ENCODE assay signal across 1 cellular context in genomic region chr6:158014505-158015187, GRCh38.
TF ChIP-seq lines count a peak whose summit lies in the region.

No MANE protein-coding gene starts in this region.

TF ChIP-seq in HepG2, 621 proteins besides CTCF, POLR2A, EP300 and RAD21 (continued from another document and continues in another):
- no peak for TF ChIP-seq NONO (IDR thresholded peaks at IDR 0.05)
- 0 out of 2 replicates have a peak, but pooled peaks have one; percentile 58 for TF ChIP-seq NONO (CRISPR knock-in tag; conservative IDR thresholded peaks at IDR 0.05)
- TF ChIP-seq, protein P1, sequence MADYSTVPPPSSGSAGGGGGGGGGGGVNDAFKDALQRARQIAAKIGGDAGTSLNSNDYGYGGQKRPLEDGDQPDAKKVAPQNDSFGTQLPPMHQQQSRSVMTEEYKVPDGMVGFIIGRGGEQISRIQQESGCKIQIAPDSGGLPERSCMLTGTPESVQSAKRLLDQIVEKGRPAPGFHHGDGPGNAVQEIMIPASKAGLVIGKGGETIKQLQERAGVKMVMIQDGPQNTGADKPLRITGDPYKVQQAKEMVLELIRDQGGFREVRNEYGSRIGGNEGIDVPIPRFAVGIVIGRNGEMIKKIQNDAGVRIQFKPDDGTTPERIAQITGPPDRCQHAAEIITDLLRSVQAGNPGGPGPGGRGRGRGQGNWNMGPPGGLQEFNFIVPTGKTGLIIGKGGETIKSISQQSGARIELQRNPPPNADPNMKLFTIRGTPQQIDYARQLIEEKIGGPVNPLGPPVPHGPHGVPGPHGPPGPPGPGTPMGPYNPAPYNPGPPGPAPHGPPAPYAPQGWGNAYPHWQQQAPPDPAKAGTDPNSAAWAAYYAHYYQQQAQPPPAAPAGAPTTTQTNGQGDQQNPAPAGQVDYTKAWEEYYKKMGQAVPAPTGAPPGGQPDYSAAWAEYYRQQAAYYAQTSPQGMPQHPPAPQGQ (CRISPR knock-in tag; IDR thresholded peaks at IDR 0.05; ENCODE audit: borderline replicate concordance): 0 out of 2 replicates have a peak, but pooled peaks have one; percentile 31
- no peak for TF ChIP-seq ZNF558 (CRISPR knock-in tag; IDR thresholded peaks at IDR 0.05; ENCODE audit: borderline replicate concordance)
- no peak for TF ChIP-seq TOPORS (CRISPR knock-in tag; IDR thresholded peaks at IDR 0.05)
- 0 out of 2 replicates have a peak, but pooled peaks have one; percentile 25 for TF ChIP-seq KMT2A (CRISPR knock-in tag; IDR thresholded peaks at IDR 0.05)
- no peak; the same call in 1 of the 2 replicates for TF ChIP-seq SIX1 (CRISPR knock-in tag; IDR thresholded peaks at IDR 0.05; ENCODE audit: borderline replicate concordance)
- 0 out of 2 replicates have a peak, but pooled peaks have one; percentile 42 for TF ChIP-seq ZHX1 (CRISPR knock-in tag; IDR thresholded peaks at IDR 0.05; ENCODE audit: low read depth)
- no peak for TF ChIP-seq ZC3H13 (CRISPR knock-in tag; IDR thresholded peaks at IDR 0.05)
- TF ChIP-seq ZNF274 (CRISPR knock-in tag; IDR thresholded peaks at IDR 0.05): peak; percentile 74; the same call in 1 of the 2 replicates
- peak; percentile 23; the same call in 1 of the 2 replicates for TF ChIP-seq ZNF33B (CRISPR knock-in tag; IDR thresholded peaks at IDR 0.05)
- TF ChIP-seq CHD4 (IDR thresholded peaks at IDR 0.05; ENCODE audit: borderline replicate concordance, low read length): no peak
- no peak for TF ChIP-seq FOXA1 (IDR thresholded peaks at IDR 0.05)
- TF ChIP-seq FOXA1 (CRISPR knock-in tag; IDR thresholded peaks at IDR 0.05): peak; percentile 94
- no peak for TF ChIP-seq CENPX (CRISPR knock-in tag; IDR thresholded peaks at IDR 0.05)
- peak; percentile 91 for TF ChIP-seq SAP130 (CRISPR knock-in tag; IDR thresholded peaks at IDR 0.05; ENCODE audit: low read depth)
- no peak for TF ChIP-seq PHF20 (CRISPR knock-in tag; IDR thresholded peaks at IDR 0.05)
- TF ChIP-seq MED8 (CRISPR knock-in tag; IDR thresholded peaks at IDR 0.05; ENCODE audit: insufficient replicate concordance): peak; percentile 27
- TF ChIP-seq NFAT5 (CRISPR knock-in tag; IDR thresholded peaks at IDR 0.05): no peak
- no peak for TF ChIP-seq PHB2 (IDR thresholded peaks at IDR 0.05; ENCODE audit: partially characterized antibody)
- 0 out of 2 replicates have a peak, but pooled peaks have one; percentile 47 for TF ChIP-seq TEAD2 (CRISPR knock-in tag; IDR thresholded peaks at IDR 0.05)
- TF ChIP-seq PRMT3 (CRISPR knock-in tag; IDR thresholded peaks at IDR 0.05; ENCODE audit: borderline replicate concordance, low read depth): no peak
- TF ChIP-seq ZNF543 (CRISPR knock-in tag; IDR thresholded peaks at IDR 0.05): no peak
- peak; percentile 61; the same call in 1 of the 2 replicates for TF ChIP-seq ELF1 (CRISPR knock-in tag; IDR thresholded peaks at IDR 0.05)
- no peak for TF ChIP-seq CREBL2 (CRISPR knock-in tag; IDR thresholded peaks at IDR 0.05; ENCODE audit: borderline replicate concordance)
- no peak for TF ChIP-seq ZNF30 (CRISPR knock-in tag; IDR thresholded peaks at IDR 0.05)
- no peak for TF ChIP-seq E2F2 (CRISPR knock-in tag; IDR thresholded peaks at IDR 0.05; ENCODE audit: borderline replicate concordance)
- TF ChIP-seq RBAK (CRISPR knock-in tag; IDR thresholded peaks at IDR 0.05): no peak
- no peak for TF ChIP-seq ZNF790 (CRISPR knock-in tag; IDR thresholded peaks at IDR 0.05; ENCODE audit: borderline replicate concordance)
- no peak for TF ChIP-seq SP1 (IDR thresholded peaks at IDR 0.05)
- no peak for TF ChIP-seq SP1 (CRISPR knock-in tag; IDR thresholded peaks at IDR 0.05)
- no peak for TF ChIP-seq ZFP82 (CRISPR knock-in tag; IDR thresholded peaks at IDR 0.05; ENCODE audit: borderline replicate concordance)
- TF ChIP-seq GABPA (IDR thresholded peaks at IDR 0.05; ENCODE audit: low read depth, low read length): no peak
- no peak for TF ChIP-seq GABPA (CRISPR knock-in tag; IDR thresholded peaks at IDR 0.05; ENCODE audit: low read depth)
- TF ChIP-seq ZNF430 (CRISPR knock-in tag; IDR thresholded peaks at IDR 0.05): no peak
- no peak for TF ChIP-seq RFXANK (CRISPR knock-in tag; IDR thresholded peaks at IDR 0.05)
- no peak for TF ChIP-seq MXI1 (IDR thresholded peaks at IDR 0.05; ENCODE audit: borderline replicate concordance, low read depth, low read length)
- peak; percentile 38; the same call in 1 of the 2 replicates for TF ChIP-seq HHEX (CRISPR knock-in tag; IDR thresholded peaks at IDR 0.05)
- no peak for TF ChIP-seq ZNF451 (CRISPR knock-in tag; IDR thresholded peaks at IDR 0.05)
- TF ChIP-seq, protein P2, sequence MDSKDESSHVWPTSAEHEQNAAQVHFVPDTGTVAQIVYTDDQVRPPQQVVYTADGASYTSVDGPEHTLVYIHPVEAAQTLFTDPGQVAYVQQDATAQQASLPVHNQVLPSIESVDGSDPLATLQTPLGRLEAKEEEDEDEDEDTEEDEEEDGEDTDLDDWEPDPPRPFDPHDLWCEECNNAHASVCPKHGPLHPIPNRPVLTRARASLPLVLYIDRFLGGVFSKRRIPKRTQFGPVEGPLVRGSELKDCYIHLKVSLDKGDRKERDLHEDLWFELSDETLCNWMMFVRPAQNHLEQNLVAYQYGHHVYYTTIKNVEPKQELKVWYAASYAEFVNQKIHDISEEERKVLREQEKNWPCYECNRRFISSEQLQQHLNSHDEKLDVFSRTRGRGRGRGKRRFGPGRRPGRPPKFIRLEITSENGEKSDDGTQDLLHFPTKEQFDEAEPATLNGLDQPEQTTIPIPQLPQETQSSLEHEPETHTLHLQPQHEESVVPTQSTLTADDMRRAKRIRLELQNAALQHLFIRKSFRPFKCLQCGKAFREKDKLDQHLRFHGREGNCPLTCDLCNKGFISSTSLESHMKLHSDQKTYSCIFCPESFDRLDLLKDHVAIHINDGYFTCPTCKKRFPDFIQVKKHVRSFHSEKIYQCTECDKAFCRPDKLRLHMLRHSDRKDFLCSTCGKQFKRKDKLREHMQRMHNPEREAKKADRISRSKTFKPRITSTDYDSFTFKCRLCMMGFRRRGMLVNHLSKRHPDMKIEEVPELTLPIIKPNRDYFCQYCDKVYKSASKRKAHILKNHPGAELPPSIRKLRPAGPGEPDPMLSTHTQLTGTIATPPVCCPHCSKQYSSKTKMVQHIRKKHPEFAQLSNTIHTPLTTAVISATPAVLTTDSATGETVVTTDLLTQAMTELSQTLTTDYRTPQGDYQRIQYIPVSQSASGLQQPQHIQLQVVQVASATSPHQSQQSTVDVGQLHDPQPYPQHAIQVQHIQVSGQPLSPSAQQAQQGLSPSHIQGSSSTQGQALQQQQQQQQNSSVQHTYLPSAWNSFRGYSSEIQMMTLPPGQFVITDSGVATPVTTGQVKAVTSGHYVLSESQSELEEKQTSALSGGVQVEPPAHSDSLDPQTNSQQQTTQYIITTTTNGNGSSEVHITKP (CRISPR knock-in tag; IDR thresholded peaks at IDR 0.05; ENCODE audit: low read depth): no peak; the same call in 1 of the 2 replicates
- TF ChIP-seq, protein P3, sequence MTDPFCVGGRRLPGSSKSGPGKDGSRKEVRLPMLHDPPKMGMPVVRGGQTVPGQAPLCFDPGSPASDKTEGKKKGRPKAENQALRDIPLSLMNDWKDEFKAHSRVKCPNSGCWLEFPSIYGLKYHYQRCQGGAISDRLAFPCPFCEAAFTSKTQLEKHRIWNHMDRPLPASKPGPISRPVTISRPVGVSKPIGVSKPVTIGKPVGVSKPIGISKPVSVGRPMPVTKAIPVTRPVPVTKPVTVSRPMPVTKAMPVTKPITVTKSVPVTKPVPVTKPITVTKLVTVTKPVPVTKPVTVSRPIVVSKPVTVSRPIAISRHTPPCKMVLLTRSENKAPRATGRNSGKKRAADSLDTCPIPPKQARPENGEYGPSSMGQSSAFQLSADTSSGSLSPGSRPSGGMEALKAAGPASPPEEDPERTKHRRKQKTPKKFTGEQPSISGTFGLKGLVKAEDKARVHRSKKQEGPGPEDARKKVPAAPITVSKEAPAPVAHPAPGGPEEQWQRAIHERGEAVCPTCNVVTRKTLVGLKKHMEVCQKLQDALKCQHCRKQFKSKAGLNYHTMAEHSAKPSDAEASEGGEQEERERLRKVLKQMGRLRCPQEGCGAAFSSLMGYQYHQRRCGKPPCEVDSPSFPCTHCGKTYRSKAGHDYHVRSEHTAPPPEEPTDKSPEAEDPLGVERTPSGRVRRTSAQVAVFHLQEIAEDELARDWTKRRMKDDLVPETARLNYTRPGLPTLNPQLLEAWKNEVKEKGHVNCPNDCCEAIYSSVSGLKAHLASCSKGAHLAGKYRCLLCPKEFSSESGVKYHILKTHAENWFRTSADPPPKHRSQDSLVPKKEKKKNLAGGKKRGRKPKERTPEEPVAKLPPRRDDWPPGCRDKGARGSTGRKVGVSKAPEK (CRISPR knock-in tag; IDR thresholded peaks at IDR 0.05; ENCODE audit: borderline replicate concordance): peak; percentile 94; the same call in 1 of the 2 replicates
- TF ChIP-seq RORA (CRISPR knock-in tag; IDR thresholded peaks at IDR 0.05): no peak
- no peak for TF ChIP-seq SRF (IDR thresholded peaks at IDR 0.05; ENCODE audit: low read depth, low read length)
- peak; percentile 58; the same call in 1 of the 2 replicates for TF ChIP-seq MED13 (CRISPR knock-in tag; IDR thresholded peaks at IDR 0.05)
- 0 out of 2 replicates have a peak, but pooled peaks have one; percentile 24 for TF ChIP-seq BORCS8-MEF2B (CRISPR knock-in tag; IDR thresholded peaks at IDR 0.05)
- 0 out of 2 replicates have a peak, but pooled peaks have one; percentile 61 for TF ChIP-seq ARNTL (CRISPR knock-in tag; IDR thresholded peaks at IDR 0.05)
- TF ChIP-seq ZNF34 (CRISPR knock-in tag; IDR thresholded peaks at IDR 0.05; ENCODE audit: borderline replicate concordance): no peak
- TF ChIP-seq GFI1 (CRISPR knock-in tag; IDR thresholded peaks at IDR 0.05; ENCODE audit: borderline replicate concordance): no peak
- no peak for TF ChIP-seq ATF7 (IDR thresholded peaks at IDR 0.05)
- no peak for TF ChIP-seq ATF7 (CRISPR knock-in tag; IDR thresholded peaks at IDR 0.05)
- TF ChIP-seq KDM5B (CRISPR knock-in tag; IDR thresholded peaks at IDR 0.05; ENCODE audit: borderline replicate concordance): no peak; the same call in 1 of the 2 replicates
